In genomic region chr1:158103860-158104522, GRCh38 we compare ENCODE assay signal across 21 cellular contexts.
DNase-seq lines count a peak whose midpoint lies in the region; ATAC-seq and TF ChIP-seq lines count a peak whose summit lies in the region.
"Had no signal": no experiment of that assay in that cellular context is flagged by ENCODE, and none has a peak within 500 bp of the region (broad histone marks: within the 10 kb centered on the region; RNA-seq: fewer than 3 reads in every experiment).

No MANE protein-coding gene starts in this region.

- peaks cover 19% of the 10 kb centered on the region for H3K27me3 Mint-ChIP-seq in nephron progenitor cell (ENCODE audit: low read depth, poor library complexity)

- peak overlapping the region; percentile 42 for H3K27ac ChIP-seq in HUES6 (ENCODE audit: low read depth, low read length)
- H3K27ac ChIP-seq: KMS-11 had no signal

- no peak overlapping the region for H3K4me3 Mint-ChIP-seq in nephron progenitor cell
- H3K4me3 Mint-ChIP-seq: CD4-positive, alpha-beta T cell had no signal

- H3K27me3 ChIP-seq in HUES6 (ENCODE audit: control insufficient read depth, insufficient read depth, low read length) (no peaks in the 10 kb centered on the region), iPS-15b (ENCODE audit: control insufficient read depth, insufficient read depth, low read length) (no peaks in the 10 kb centered on the region)

- H3K36me3 Mint-ChIP-seq in nephron progenitor cell (ENCODE audit: low read depth) = peaks cover 4% of the 10 kb centered on the region

- POLR2A ChIA-PET in GM10248 (lab: Yijun Ruan, JAX) = no interaction called here

- peaks cover 11% of the 10 kb centered on the region for H3K9me3 Mint-ChIP-seq in nephron progenitor cell
- H3K9me3 Mint-ChIP-seq: CD4-positive, alpha-beta T cell had no signal

- H3K9ac ChIP-seq in HUES6 (ENCODE audit: low read length) (peak overlapping the region; percentile 57), iPS-15b (ENCODE audit: low read depth, low read length) (peak overlapping the region; percentile 29)
- H3K9ac ChIP-seq: KMS-11 had no signal

- TF ChIP-seq CTCF in nephron progenitor cell (IDR thresholded peaks at IDR 0.05) (no peak), GM10248 (IDR thresholded peaks at IDR 0.05; ENCODE audit: control extremely low read depth, extremely low read depth, low read depth, missing control alignments) (no peak)

- peaks cover 77% of the 10 kb centered on the region for H3K4me1 ChIP-seq in HUES6 (ENCODE audit: control insufficient read depth, insufficient read depth, low read length)
- H3K4me1 ChIP-seq in iPS-15b (ENCODE audit: control insufficient read depth, insufficient read depth, low read length) = peaks cover 62% of the 10 kb centered on the region

- DNase-seq in ELF-1 (ENCODE audit: low read depth, low spot score) = peak; percentile 54
- DNase-seq in nephron progenitor cell = no peak
- no peak for DNase-seq in hippocampal formation (lab: John Stamatoyannopoulos, UW)
- no peak for DNase-seq in cortex of kidney (lab: John Stamatoyannopoulos, UW)
- no peak for DNase-seq in GM10248 (ENCODE audit: extremely low spot score)
- DNase-seq: Calu3; CD4-positive, alpha-beta T cell; NCI-H1417; NCI-H187; NCI-H2107; NCI-H2227 treated with DMSO at 0.1 percent for 48 hours; NCI-H510A treated with DMSO at 0.1 percent for 48 hours; NCI-H82; PC-3; RPMI8226; SHP77 treated with DMSO at 0.1 percent for 48 hours had no signal

- H3K36me3 ChIP-seq in HUES6 (ENCODE audit: control insufficient read depth, insufficient read depth, low read length) = no peaks in the 10 kb centered on the region
- no peaks in the 10 kb centered on the region for H3K36me3 ChIP-seq in iPS-15b (ENCODE audit: control insufficient read depth, insufficient read depth, low read length)
- H3K36me3 ChIP-seq: HAP-1 had no signal

- H3K9me3 ChIP-seq in HUES6 (ENCODE audit: control insufficient read depth, insufficient read depth, low read depth, low read length) = no peaks in the 10 kb centered on the region
- no peaks in the 10 kb centered on the region for H3K9me3 ChIP-seq in iPS-15b (ENCODE audit: control insufficient read depth, insufficient read depth, low read length)

- peak overlapping the region; percentile 44 for H3K27ac Mint-ChIP-seq in nephron progenitor cell
- H3K27ac Mint-ChIP-seq: CD4-positive, alpha-beta T cell had no signal

- CTCF ChIA-PET in GM10248 (lab: Yijun Ruan, JAX) = interaction anchor here (0.8 to 3.0 kb wide), 8 partner anchors 8 to 116 kb away, joined by 3 to 19 read pairs (median 4); no protein-coding TSS in a partner anchor

- H3K4me3 ChIP-seq in HUES6 (ENCODE audit: low read depth, low read length) (peak overlapping the region; percentile 45), iPS-15b (ENCODE audit: low read depth, low read length) (no peak overlapping the region)
- H3K4me3 ChIP-seq: HAP-1 had no signal

- H3K4me1 Mint-ChIP-seq in nephron progenitor cell = peaks cover 72% of the 10 kb centered on the region

- ATAC-seq in HG03520 (IDR thresholded peaks at IDR 0.05; ENCODE audit: unreplicated experiment) = no peak
- ATAC-seq: PC-3 had no signal
